Comparison of ENCODE assay signal across 21 cellular contexts in the genomic region with DNA sequence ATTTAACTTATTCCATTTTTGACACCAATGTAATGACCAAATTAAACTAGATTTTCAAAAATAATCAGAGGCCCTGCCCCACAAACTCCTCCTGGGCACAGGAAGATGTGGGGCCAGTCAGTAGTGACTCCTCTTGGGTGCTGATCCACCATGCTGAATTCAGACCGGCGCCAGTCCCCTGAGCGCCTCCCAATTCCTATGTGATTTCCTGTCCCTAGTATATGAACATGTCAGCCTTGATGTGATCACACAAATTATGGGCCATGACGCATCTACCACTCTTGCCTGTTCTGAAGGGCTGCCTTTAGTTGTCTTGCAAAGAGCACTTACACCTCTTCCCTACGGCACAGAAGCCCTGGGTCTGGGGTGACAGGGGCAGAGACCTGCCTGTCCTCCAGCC. TPM values are rescaled to one million over a fixed set of nuclear protein-coding genes. Genes with fewer than 3 reads are reported as not detected.
A peak's percentile ranks its signal among the peaks of the same experiment; 100 is the strongest.
DNase-seq lines count a peak whose midpoint lies in the region; ATAC-seq and TF ChIP-seq lines count a peak whose summit lies in the region.
"Had no signal": no experiment of that assay in that cellular context is flagged by ENCODE, and none has a peak within 500 bp of the region (broad histone marks: within the 10 kb centered on the region; RNA-seq: fewer than 3 reads in every experiment).

No MANE protein-coding gene starts in this region.

- peaks cover 11% of the 10 kb centered on the region for H3K4me1 Mint-ChIP-seq in activated CD8-positive, alpha-beta memory T cell treated with anti-CD3 and anti-CD28 coated beads, Interleukin-2, amount 10 ng/mL, durations not matched to agents 7 days and 5 days
- peaks cover 16% of the 10 kb centered on the region in 2 experiments for H3K4me1 Mint-ChIP-seq in H9

- no peaks in the 10 kb centered on the region for H3K9me3 Mint-ChIP-seq in activated CD8-positive, alpha-beta memory T cell treated with anti-CD3 and anti-CD28 coated beads, Interleukin-2, amount 10 ng/mL, durations not matched to agents 7 days and 5 days (ENCODE audit: low read depth)
- peaks cover 2 to 3% of the 10 kb centered on the region in 2 experiments; a peak in 3 of 5 replicates for H3K9me3 Mint-ChIP-seq in H9

- H2BK15ac ChIP-seq in H9 (ENCODE audit: low read depth, low read length): no peak overlapping the region

- H3K4me3 Mint-ChIP-seq in activated CD8-positive, alpha-beta memory T cell treated with anti-CD3 and anti-CD28 coated beads, Interleukin-2, amount 10 ng/mL, durations not matched to agents 7 days and 5 days: no peak overlapping the region
- no peak overlapping the region for H3K4me3 Mint-ChIP-seq in H9

- no peak overlapping the region for H2BK12ac ChIP-seq in H9 (ENCODE audit: insufficient read length, low read depth, low read length)

- DNase-seq in activated CD8-positive, alpha-beta memory T cell treated with anti-CD3 and anti-CD28 coated beads, Interleukin-2, amount 10 ng/mL, durations not matched to agents 7 days and 5 days: peak; percentile 22
- DNase-seq in activated CD8-positive, alpha-beta memory T cell treated with anti-CD3 and anti-CD28 coated beads, Interleukin-2, amount 50 U/mL, for 48 hours: no peak
- peak; percentile 11 for DNase-seq in H9
- DNase-seq in mesenteric fat pad (ENCODE audit: low spot score): peak; percentile 68
- DNase-seq in upper lobe of left lung: no peak
- no peak for DNase-seq in activated gamma-delta T cell treated with Interleukin-2 at 50 U/mL for 16 hours
- DNase-seq: DMS153, DND-41, GM23248, H7, NCI-H1092, NCI-H1436, NCI-H187, NCI-H2081 treated with DMSO at 0.1 percent for 48 hours, NCI-H2171, NCI-H226, NCI-H510A, NCI-H69, Right ventricle myocardium superior, RPMI8226 had no signal

- no peak overlapping the region for H3T11ph ChIP-seq in H9 (ENCODE audit: low read length)

- no peaks in the 10 kb centered on the region for H3K36me3 ChIP-seq in upper lobe of left lung

- no peak overlapping the region for H3K18ac ChIP-seq in H9 (ENCODE audit: insufficient read length, low read depth, low read length)

- H3K23me2 ChIP-seq in H9 (ENCODE audit: insufficient read length, low read depth, low read length, poor library complexity, severe bottlenecking): no peaks in the 10 kb centered on the region

- no CpG with 5 or more reads among the region's 5 CpGs for WGBS in H9 (ENCODE audit: extremely low coverage, insufficient read length, low lambda C conversion rate)
- WGBS in upper lobe of left lung, 2 donors: 95% methylated on average over 5 of the region's 5 CpGs

- TF ChIP-seq CTCF in H9 (conservative IDR thresholded peaks at IDR 0.05): no peak
- TF ChIP-seq CTCF in upper lobe of left lung (IDR thresholded peaks at IDR 0.05): no peak

- H3K36me3 Mint-ChIP-seq in activated CD8-positive, alpha-beta memory T cell treated with anti-CD3 and anti-CD28 coated beads, Interleukin-2, amount 10 ng/mL, durations not matched to agents 7 days and 5 days: no peaks in the 10 kb centered on the region
- peaks cover 0 to 1% (median 0%) of the 10 kb centered on the region in 3 experiments; a peak in 1 of 7 replicates for H3K36me3 Mint-ChIP-seq in H9 (ENCODE audit: insufficient read depth in 1 of 3, low read depth in 3 of 3)

- H4K5ac ChIP-seq in H9 (ENCODE audit: insufficient read length, low read depth, low read length): no peak overlapping the region

- no peak overlapping the region for H4K8ac ChIP-seq in H9 (replicated peaks; ENCODE audit: insufficient read length, low read depth, low read length)

- H3K56ac ChIP-seq in H9 (ENCODE audit: insufficient read length, low read depth, low read length): no peak overlapping the region

- H2BK120ac ChIP-seq in H9 (ENCODE audit: low read depth, low read length, poor library complexity, severe bottlenecking): no peak overlapping the region

- H3K79me1 ChIP-seq in H9 (ENCODE audit: insufficient read depth, low read depth, low read length, poor library complexity, severe bottlenecking): no peaks in the 10 kb centered on the region

- H2BK20ac ChIP-seq in H9 (ENCODE audit: low read depth, low read length, poor library complexity, severe bottlenecking): no peak overlapping the region

- ATAC-seq in activated CD8-positive, alpha-beta memory T cell treated with anti-CD3 and anti-CD28 coated beads, Interleukin-2, amount 10 ng/mL, durations not matched to agents 7 days and 5 days: no peak
- no peak for ATAC-seq in upper lobe of left lung (ENCODE audit: low FRiP score in 2 of 2)
- no peak for ATAC-seq in activated CD4-positive, CD25-positive, alpha-beta regulatory T cell treated with anti-CD3 and anti-CD28 coated beads, Interleukin-2, amount 50 U/mL, for 24 hours

- no peak overlapping the region for H3K27ac ChIP-seq in H9 (ENCODE audit: insufficient read length, low read depth, low read length)
- peak overlapping the region; percentile 9 to 78 (median 48) for H3K27ac ChIP-seq in upper lobe of left lung
- H3K27ac ChIP-seq: GM23248 had no signal

- no peak overlapping the region for H3K27ac Mint-ChIP-seq in activated CD8-positive, alpha-beta memory T cell treated with anti-CD3 and anti-CD28 coated beads, Interleukin-2, amount 10 ng/mL, durations not matched to agents 7 days and 5 days
- H3K27ac Mint-ChIP-seq in H9: no peak overlapping the region; a peak in 1 of 7 replicates

- TF ChIP-seq POLR2A in upper lobe of left lung (IDR thresholded peaks at IDR 0.05): no peak

- no peak overlapping the region for H3K23ac ChIP-seq in H9 (ENCODE audit: insufficient read length, low read depth, low read length)

- no peak overlapping the region for H4K91ac ChIP-seq in H9 (ENCODE audit: insufficient read length, low read depth, low read length)

- H3K79me2 ChIP-seq in H9 (ENCODE audit: insufficient read depth, low read length): no peaks in the 10 kb centered on the region

- H3K9me3 ChIP-seq in H9 (ENCODE audit: control insufficient read depth, low read depth, low read length): no peaks in the 10 kb centered on the region
- H3K9me3 ChIP-seq in upper lobe of left lung: no peaks in the 10 kb centered on the region

- H3K4me2 ChIP-seq in H9 (ENCODE audit: insufficient read depth, insufficient read length, low read length): no peak overlapping the region

- no peaks in the 10 kb centered on the region for H4K20me1 ChIP-seq in H9 (ENCODE audit: control insufficient read depth, insufficient read depth, insufficient read length)

- H3K27me3 Mint-ChIP-seq in activated CD8-positive, alpha-beta memory T cell treated with anti-CD3 and anti-CD28 coated beads, Interleukin-2, amount 10 ng/mL, durations not matched to agents 7 days and 5 days: no peaks in the 10 kb centered on the region
- peaks cover 16% of the 10 kb centered on the region for H3K27me3 Mint-ChIP-seq in H9 (ENCODE audit: low read depth)

- no peak overlapping the region for H2AK5ac ChIP-seq in H9 (ENCODE audit: insufficient read length, low read length)

- no peak for TF ChIP-seq EP300 in upper lobe of left lung (IDR thresholded peaks at IDR 0.05)

- no peaks in the 10 kb centered on the region for H3K27me3 ChIP-seq in H9 (ENCODE audit: insufficient read depth, low read length)
- H3K27me3 ChIP-seq in upper lobe of left lung: no peaks in the 10 kb centered on the region

- no peak overlapping the region for H3K9ac ChIP-seq in H9 (ENCODE audit: extremely low read depth, insufficient read length, low read length)
- H3K9ac ChIP-seq: GM23248 had no signal

- H3K4me1 ChIP-seq in H9 (ENCODE audit: insufficient read depth, low read length) (no peaks in the 10 kb centered on the region; the same call in 1 of the 2 replicates), upper lobe of left lung (peaks cover 13 to 34% (median 19%) of the 10 kb centered on the region in 4 donors)

- no peak overlapping the region for H2BK5ac ChIP-seq in H9 (ENCODE audit: insufficient read length, low read length)

- H3K4ac ChIP-seq in H9 (ENCODE audit: low read depth, low read length): no peak overlapping the region

- no peak overlapping the region for H2AFZ ChIP-seq in H9 (ENCODE audit: low read length)
- H2AFZ ChIP-seq: GM23248 had no signal

- no peak overlapping the region for H3K14ac ChIP-seq in H9 (ENCODE audit: insufficient read depth, low read length)

- H3K4me3 ChIP-seq in upper lobe of left lung: no peak overlapping the region
- H3K4me3 ChIP-seq: GM23248 had no signal

- CTCF ChIA-PET in activated CD8-positive, alpha-beta memory T cell treated with anti-CD3 and anti-CD28 coated beads, Interleukin-2, amount 10 ng/mL, durations not matched to agents 7 days and 5 days (lab: Charles Lee): no interaction called here

RNA-seq across cellular contexts. Expression of a gene that starts 5.8 kb away (rescaled TPM):
- total RNA-seq in activated CD8-positive, alpha-beta memory T cell treated with anti-CD3 and anti-CD28 coated beads, Interleukin-2, amount 10 ng/mL, durations not matched to agents 7 days and 5 days: 10 to 100 TPM; 40.0 to 43.5 TPM
- 61.6 and 65.3 TPM in 2 replicates for total RNA-seq in H9 (2021)
- 63.5 TPM for total RNA-seq in mesenteric fat pad
- 100 to 1,000 TPM; 159 to 285 (median 260) TPM for total RNA-seq in upper lobe of left lung

Comparison
In these comparisons a context has a peak if more than half of its experiments do, and no peak if none do; other contexts are left out.
1. DNase-seq: peak in activated CD8-positive, alpha-beta memory T cell treated with anti-CD3 and anti-CD28 coated beads, Interleukin-2, amount 10 ng/mL, durations not matched to agents 7 days and 5 days (single experiment), H9 (single experiment) and mesenteric fat pad (single experiment); none in activated CD8-positive, alpha-beta memory T cell treated with anti-CD3 and anti-CD28 coated beads, Interleukin-2, amount 50 U/mL, for 48 hours (single experiment), upper lobe of left lung (0 of 2) and activated gamma-delta T cell treated with Interleukin-2 at 50 U/mL for 16 hours (single experiment).